17 cellular contexts compared by ENCODE assay signal in the genomic region with DNA sequence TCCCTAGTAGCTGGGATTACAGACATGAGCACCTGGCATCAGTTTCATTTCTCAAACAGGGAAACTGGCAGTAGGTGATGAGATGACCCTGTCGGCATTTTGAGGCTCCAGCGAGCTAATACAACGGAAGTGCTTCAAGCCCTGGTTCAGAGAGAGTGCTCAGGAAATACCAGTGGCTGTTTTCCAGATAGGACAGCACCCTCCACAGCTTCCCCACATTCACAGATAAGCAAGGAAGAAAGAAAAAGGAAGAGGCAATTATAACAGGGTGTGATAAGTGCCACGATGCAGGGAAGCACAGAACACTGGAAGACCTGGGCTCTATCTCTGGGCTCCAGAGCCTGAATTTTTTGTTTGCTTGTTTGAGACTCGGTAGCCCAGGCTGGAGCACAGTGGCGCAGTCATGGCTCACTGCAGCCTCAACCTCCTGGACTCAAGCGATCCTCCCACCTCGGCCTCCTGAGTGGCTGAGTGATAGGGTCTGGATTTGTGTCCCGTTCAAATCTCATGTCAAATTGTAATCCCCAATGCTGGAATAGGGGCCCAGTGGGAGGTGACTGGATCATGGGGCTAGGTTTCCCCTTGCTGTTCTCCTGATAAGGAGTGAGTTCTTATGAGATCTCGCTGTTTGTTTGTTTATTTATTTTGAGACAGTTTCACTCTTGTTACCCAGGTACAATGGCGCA. TPM values are rescaled to one million over a fixed set of nuclear protein-coding genes. Genes with fewer than 3 reads are reported as not detected.
A peak's percentile ranks its signal among the peaks of the same experiment; 100 is the strongest.
DNase-seq lines count a peak whose midpoint lies in the region; FAIRE-seq and TF ChIP-seq lines count a peak whose summit lies in the region.
"Had no signal": no experiment of that assay in that cellular context is flagged by ENCODE, and none has a peak within 500 bp of the region (broad histone marks: within the 10 kb centered on the region; RNA-seq: fewer than 3 reads in every experiment).

No MANE protein-coding gene starts in this region.

- no peak overlapping the region for H2AFZ ChIP-seq in neural progenitor cell (replicated peaks)

- H3K27me3 Mint-ChIP-seq in neural progenitor cell (ENCODE audit: insufficient read depth, low read depth): no peaks in the 10 kb centered on the region

- H3K4me1 Mint-ChIP-seq in neural progenitor cell: peaks cover 38% of the 10 kb centered on the region

- no peak for TF ChIP-seq CTCF in bronchial epithelial cell (IDR thresholded peaks at IDR 0.05; ENCODE audit: insufficient read depth, low read length, severe bottlenecking)
- no peak for TF ChIP-seq CTCF in neural progenitor cell (IDR thresholded peaks at IDR 0.05)

- no peak for FAIRE-seq in bronchial epithelial cell (lab: Jason Lieb, UNC)

- H3K4me3 Mint-ChIP-seq in neural progenitor cell: no peak overlapping the region

- no peaks in the 10 kb centered on the region for H3K36me3 Mint-ChIP-seq in neural progenitor cell

- H3K4me3 ChIP-seq in bronchial epithelial cell (ENCODE audit: low read depth, low read length) (no peak overlapping the region), neural progenitor cell (no peak overlapping the region)
- H3K4me3 ChIP-seq: prostate gland, suprapubic skin had no signal

- H3K4me2 ChIP-seq in neural progenitor cell: no peak overlapping the region

- H3K27me3 ChIP-seq in bronchial epithelial cell (ENCODE audit: control insufficient read depth, insufficient read depth, low read length): no peaks in the 10 kb centered on the region
- H3K27me3 ChIP-seq in neural progenitor cell: no peaks in the 10 kb centered on the region
- H3K27me3 ChIP-seq: BE2C, suprapubic skin had no signal

- no peaks in the 10 kb centered on the region for H3K79me2 ChIP-seq in neural progenitor cell (ENCODE audit: low read depth)

- H3K36me3 ChIP-seq in bronchial epithelial cell (ENCODE audit: control insufficient read depth, insufficient read depth, low read length) (no peaks in the 10 kb centered on the region), neural progenitor cell (no peaks in the 10 kb centered on the region)
- H3K36me3 ChIP-seq: BE2C, prostate gland, suprapubic skin had no signal

- no peak overlapping the region for H3K9ac ChIP-seq in neural progenitor cell

- peaks cover 34% of the 10 kb centered on the region for H3F3A ChIP-seq in neural progenitor cell (ENCODE audit: low read depth)

- H3K9me3 ChIP-seq in neural progenitor cell (ENCODE audit: low read depth): no peaks in the 10 kb centered on the region
- H3K9me3 ChIP-seq: BE2C, prostate gland, suprapubic skin had no signal

- peaks cover 37% of the 10 kb centered on the region for H3K4me1 ChIP-seq in neural progenitor cell
- H3K4me1 ChIP-seq: BE2C, prostate gland, suprapubic skin had no signal

- DNase-seq in DMS53 (lab: John Stamatoyannopoulos, UW) (peak; percentile 8), DMS53 treated with DMSO at 0.1 percent for 48 hours (lab: John Stamatoyannopoulos, UW; ENCODE audit: unreplicated experiment) (no peak), RPMI7951 (ENCODE audit: low read depth) (peak; percentile 35), bronchial epithelial cell (ENCODE audit: low read depth) (peak; percentile 15), neural progenitor cell (ENCODE audit: low spot score) (no peak), putamen (ENCODE audit: low spot score) (no peak)
- DNase-seq in stimulated activated CD4-positive, alpha-beta T cell treated with anti-CD3 and anti-CD28 coated beads, Interleukin-12 subunit alpha, Interleukin-12 subunit beta, amount 100 ng/mL, for 4 hours: no peak
- no peak for DNase-seq in stimulated activated CD4-positive, alpha-beta T cell treated with anti-CD3 and anti-CD28 coated beads, Interleukin-4, amount 100 ng/mL, for 1 hour
- DNase-seq: activated CD4-positive, alpha-beta T cell treated with anti-CD3 and anti-CD28 coated beads for 48 hours; aorta; BE2C; Calu3; NCI-H187 treated with DMSO at 0.1 percent for 48 hours; T1000 had no signal

- no peak overlapping the region for H3K27ac ChIP-seq in neural progenitor cell
- H3K27ac ChIP-seq: 22Rv1, prostate gland, suprapubic skin had no signal

- peak overlapping the region; percentile 80 for H3K27ac Mint-ChIP-seq in neural progenitor cell

- H4K20me1 ChIP-seq in neural progenitor cell (ENCODE audit: low read depth): peaks cover 3% of the 10 kb centered on the region

- no peaks in the 10 kb centered on the region for H3K9me3 Mint-ChIP-seq in neural progenitor cell

RNA-seq across cellular contexts. Expression of a gene that starts 43.5 kb away (rescaled TPM):
- 137 and 205 TPM in 2 replicates for total RNA-seq in RPMI7951 (2014; rRNA removed; shearing (Covaris generic))
- total RNA-seq in bronchial epithelial cell (61.3 and 80.6 TPM in 2 replicates), neural progenitor cell (ENCODE audit: low replicate concordance) (43.4 and 141 TPM in 2 replicates)

RNA-seq across cellular contexts. Expression of a gene that starts 50.9 kb away (rescaled TPM):
- 634 and 688 TPM in 2 replicates for total RNA-seq in RPMI7951 (2014; rRNA removed; shearing (Covaris generic))
- total RNA-seq in bronchial epithelial cell (260 and 314 TPM in 2 replicates), neural progenitor cell (ENCODE audit: low replicate concordance) (628 and 652 TPM in 2 replicates)

RNA-seq across cellular contexts. Expression of a gene that starts 57.7 kb away (rescaled TPM):
- 0.49 and 1.4 TPM in 2 replicates for total RNA-seq in RPMI7951 (2014; rRNA removed; shearing (Covaris generic))
- total RNA-seq in bronchial epithelial cell (under 0.01 and 4.4 TPM in 2 replicates), neural progenitor cell (ENCODE audit: low replicate concordance) (11.4 and 26.4 TPM in 2 replicates)

RNA-seq across cellular contexts. Expression of a gene that starts 59.8 kb away (rescaled TPM):
- 13.9 and 20.9 TPM in 2 replicates for total RNA-seq in RPMI7951 (2014; rRNA removed; shearing (Covaris generic))
- total RNA-seq in bronchial epithelial cell: 4.5 and 7.8 TPM in 2 replicates
- 9.9 and 27.3 TPM in 2 replicates for total RNA-seq in neural progenitor cell (ENCODE audit: low replicate concordance)

Comparison
In these comparisons a context has a peak if more than half of its experiments do, and no peak if none do; other contexts are left out.
1. DNase-seq: peak in DMS53 (single experiment), RPMI7951 (single experiment) and bronchial epithelial cell (single experiment); none in DMS53 treated with DMSO at 0.1 percent for 48 hours (single experiment), neural progenitor cell (single experiment), stimulated activated CD4-positive, alpha-beta T cell treated with anti-CD3 and anti-CD28 coated beads, Interleukin-12 subunit alpha, Interleukin-12 subunit beta, amount 100 ng/mL, for 4 hours (single experiment), putamen (single experiment) and stimulated activated CD4-positive, alpha-beta T cell treated with anti-CD3 and anti-CD28 coated beads, Interleukin-4, amount 100 ng/mL, for 1 hour (single experiment).